1 cellular context compared by ENCODE assay signal in the genomic region with DNA sequence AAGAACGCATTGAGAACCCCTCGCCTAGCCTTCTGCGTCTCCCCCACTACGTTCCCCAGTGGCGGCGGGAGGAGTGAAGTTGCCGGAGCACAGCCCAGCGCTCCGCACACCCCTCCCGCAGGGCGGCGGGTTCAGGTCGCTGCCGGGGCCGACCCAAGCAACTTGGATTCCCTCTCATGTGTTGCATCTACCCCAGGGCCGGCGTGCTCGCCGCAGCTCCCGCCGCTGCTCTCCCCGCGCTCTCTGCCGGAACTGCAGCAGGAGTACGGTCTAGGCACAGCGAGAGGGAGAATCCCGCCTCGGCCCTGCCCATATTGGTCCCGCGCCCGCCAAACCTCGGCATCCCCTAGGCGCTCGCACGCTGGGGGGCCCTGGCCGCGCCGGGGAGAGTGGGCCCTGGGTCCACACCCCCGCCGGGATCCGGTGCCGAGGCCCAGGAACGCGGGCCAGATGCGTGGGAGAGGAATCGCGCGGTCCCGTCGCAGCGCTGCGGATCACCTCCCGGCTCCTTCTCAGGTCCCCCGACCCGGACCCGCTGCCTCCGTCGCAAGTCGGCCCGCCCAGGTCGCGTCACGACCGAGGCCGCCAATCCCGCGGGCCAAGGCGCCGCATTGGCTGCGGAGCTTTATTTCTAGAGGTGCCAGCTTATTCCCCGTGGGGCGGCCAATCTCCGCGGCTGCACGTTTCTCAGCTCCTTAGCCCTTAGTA.
A peak's percentile ranks its signal among the peaks of the same experiment; 100 is the strongest.
TF ChIP-seq lines count a peak whose summit lies in the region.

No MANE protein-coding gene starts in this region.

TF ChIP-seq in GM12878, 131 proteins besides CTCF, POLR2A, EP300 and RAD21 (continued from another document):
- peak; percentile 3; the same call in 1 of the 2 replicates for TF ChIP-seq STAT1 (conservative IDR thresholded peaks at IDR 0.05)
- peak in 1 of 2 experiments; percentile 28; a peak in 1 of 4 replicates for TF ChIP-seq IKZF2 (IDR thresholded peaks at IDR 0.05)
- peak in 1 of 2 experiments; percentile 59; a peak in 1 of 3 replicates for TF ChIP-seq EGR1 (IDR thresholded peaks at IDR 0.05; ENCODE audit: borderline replicate concordance in 1 of 2, low read depth in 2 of 2, low read length in 2 of 2)
- peak; percentile 56; the same call in 2 of the 3 replicates for TF ChIP-seq POU2F2 (IDR thresholded peaks at IDR 0.05; ENCODE audit: borderline replicate concordance, low read depth, low read length)
- peak; percentile 83 for TF ChIP-seq POLR2AphosphoS5 (IDR thresholded peaks at IDR 0.05; ENCODE audit: low read length)
- TF ChIP-seq SP1 (IDR thresholded peaks at IDR 0.05; ENCODE audit: low read depth, low read length), result peak; percentile 56
- TF ChIP-seq, protein P1, sequence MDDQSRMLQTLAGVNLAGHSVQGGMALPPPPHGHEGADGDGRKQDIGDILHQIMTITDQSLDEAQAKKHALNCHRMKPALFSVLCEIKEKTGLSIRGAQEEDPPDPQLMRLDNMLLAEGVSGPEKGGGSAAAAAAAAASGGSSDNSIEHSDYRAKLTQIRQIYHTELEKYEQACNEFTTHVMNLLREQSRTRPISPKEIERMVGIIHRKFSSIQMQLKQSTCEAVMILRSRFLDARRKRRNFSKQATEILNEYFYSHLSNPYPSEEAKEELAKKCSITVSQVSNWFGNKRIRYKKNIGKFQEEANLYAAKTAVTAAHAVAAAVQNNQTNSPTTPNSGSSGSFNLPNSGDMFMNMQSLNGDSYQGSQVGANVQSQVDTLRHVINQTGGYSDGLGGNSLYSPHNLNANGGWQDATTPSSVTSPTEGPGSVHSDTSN (IDR thresholded peaks at IDR 0.05; ENCODE audit: insufficient replicate concordance, low read depth, low read length), result no peak
- TF ChIP-seq CBX5 (IDR thresholded peaks at IDR 0.05; ENCODE audit: low read depth), result no peak
- TF ChIP-seq PKNOX1 (IDR thresholded peaks at IDR 0.05), result peak; percentile 67; the same call in 1 of the 2 replicates
- no peak for TF ChIP-seq E4F1 (IDR thresholded peaks at IDR 0.05; ENCODE audit: borderline replicate concordance, partially characterized antibody)
- peak; percentile 47 for TF ChIP-seq NKRF (conservative IDR thresholded peaks at IDR 0.05)
- peak; percentile 64; the same call in 1 of the 2 replicates for TF ChIP-seq ASH2L (IDR thresholded peaks at IDR 0.05; ENCODE audit: borderline replicate concordance, low read depth)
- TF ChIP-seq SRF (IDR thresholded peaks at IDR 0.05; ENCODE audit: low read depth in 2 of 2, low read length in 2 of 2), result peak in 1 of 2 experiments; percentile 40; a peak in 1 of 4 replicates
- 0 out of 2 replicates have a peak, but pooled peaks have one; percentile 64 for TF ChIP-seq RCOR1 (conservative IDR thresholded peaks at IDR 0.05; ENCODE audit: low read depth, low read length)
- no peak for TF ChIP-seq SPI1 (IDR thresholded peaks at IDR 0.05; ENCODE audit: borderline replicate concordance, insufficient read depth, low read depth, low read length)
- no peak for TF ChIP-seq HDAC2 (IDR thresholded peaks at IDR 0.05)
